In the genomic region with DNA sequence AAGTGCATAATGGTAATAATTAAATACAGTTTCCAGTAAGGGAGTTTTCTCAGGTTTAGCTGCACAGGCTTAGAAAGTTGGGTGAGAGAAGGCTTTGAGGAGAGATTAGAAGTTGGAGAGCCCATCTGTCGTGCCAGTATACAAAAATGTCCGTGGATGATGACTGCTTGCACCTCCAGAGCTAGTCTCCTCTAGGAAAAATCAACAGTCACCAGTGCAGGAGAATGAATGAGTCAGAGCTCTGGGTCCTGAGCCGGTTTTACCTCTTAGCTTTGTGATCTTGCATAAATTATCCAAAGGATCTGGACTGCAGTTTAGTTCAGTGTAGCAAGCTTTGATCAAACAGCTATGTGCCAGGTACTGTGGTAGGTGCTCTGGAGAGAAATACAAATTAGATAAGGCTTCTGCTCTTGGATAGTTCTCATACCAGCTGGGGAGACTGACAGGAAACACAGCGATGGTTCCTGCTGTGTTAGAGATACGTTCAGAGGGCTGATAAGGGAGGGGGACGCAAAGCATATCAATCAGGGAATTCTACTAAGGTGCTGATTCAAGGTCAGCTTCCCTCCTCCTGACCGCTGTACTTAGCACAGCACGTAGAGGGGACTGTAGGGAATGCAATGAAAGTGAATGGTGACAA, we compare ENCODE assay signal across 8 cellular contexts.
DNase-seq lines count a peak whose midpoint lies in the region; ATAC-seq and TF ChIP-seq lines count a peak whose summit lies in the region.

No MANE protein-coding gene starts in this region.

- ATAC-seq in esophagus mucosa (peak; percentile 88), HG02885 (IDR thresholded peaks at IDR 0.05; ENCODE audit: poor library complexity, unreplicated experiment) (no peak), GM19023 (IDR thresholded peaks at IDR 0.05; ENCODE audit: unreplicated experiment) (no peak)
- ATAC-seq in stimulated activated naive CD8-positive, alpha-beta T cell treated with anti-CD3 and anti-CD28 coated beads, Interleukin-15, Interleukin-2, amounts not matched to agents 100 U/mL and 50 U/mL, for 24 hours = no peak

- peaks cover 7% of the 10 kb centered on the region for H3K36me3 Mint-ChIP-seq in osteocyte (ENCODE audit: unreplicated experiment)

- peaks cover 70% of the 10 kb centered on the region for H3K4me1 Mint-ChIP-seq in osteocyte (ENCODE audit: unreplicated experiment)

- DNase-seq in ELF-1 (ENCODE audit: low read depth, low spot score) = peak; percentile 80
- DNase-seq in NCI-H524 treated with DMSO at 0.1 percent for 48 hours (lab: John Stamatoyannopoulos, UW) = peak; percentile 75
- DNase-seq in osteocyte (ENCODE audit: extremely low spot score, unreplicated experiment) = no peak
- no peak for DNase-seq in caudate nucleus (lab: John Stamatoyannopoulos, UW)
- DNase-seq in stimulated activated naive CD8-positive, alpha-beta T cell treated with anti-CD3 and anti-CD28 coated beads, Interleukin-15, Interleukin-2, amounts not matched to agents 100 U/mL and 50 U/mL, for 24 hours = no peak

- no peaks in the 10 kb centered on the region for H3K9me3 Mint-ChIP-seq in osteocyte (ENCODE audit: unreplicated experiment)

- peak overlapping the region; percentile 78 for H3K27ac Mint-ChIP-seq in osteocyte (ENCODE audit: unreplicated experiment)

- no peak for TF ChIP-seq CTCF in osteocyte (IDR thresholded peaks at IDR 0.05)

- peak overlapping the region; percentile 34 for H3K4me3 Mint-ChIP-seq in osteocyte (ENCODE audit: unreplicated experiment)

- H3K27me3 Mint-ChIP-seq in osteocyte (ENCODE audit: unreplicated experiment) = no peaks in the 10 kb centered on the region

- H3K27ac ChIP-seq in caudate nucleus (ENCODE audit: low read depth, low read length) = no peak overlapping the region

Comparison
In these comparisons a context has a peak if more than half of its experiments do, and no peak if none do; other contexts are left out.
1. DNase-seq: peak in ELF-1 (single experiment) and NCI-H524 treated with DMSO at 0.1 percent for 48 hours (single experiment); none in osteocyte (single experiment), caudate nucleus (0 of 61) and stimulated activated naive CD8-positive, alpha-beta T cell treated with anti-CD3 and anti-CD28 coated beads, Interleukin-15, Interleukin-2, amounts not matched to agents 100 U/mL and 50 U/mL, for 24 hours (single experiment).